In the genomic region with DNA sequence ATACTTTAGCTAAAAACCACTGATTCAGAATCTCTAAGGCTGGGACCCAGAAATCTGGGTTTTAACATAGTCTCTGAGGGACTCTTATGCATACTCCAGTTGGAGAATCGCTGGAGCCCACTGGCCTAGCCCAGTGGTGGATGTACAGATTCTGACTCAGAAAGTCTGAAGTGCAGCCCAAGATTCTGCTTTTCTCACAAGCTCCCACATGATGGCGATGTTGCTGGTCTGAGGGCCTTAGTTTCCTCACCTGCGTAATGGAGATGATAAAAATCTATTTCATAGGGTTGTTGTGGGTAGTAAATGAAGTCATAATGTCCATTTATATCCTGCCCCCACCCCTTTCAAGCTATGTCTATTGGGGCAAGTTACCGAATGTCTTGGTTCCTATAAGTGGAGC, we compare ENCODE assay signal across 8 cellular contexts.
A peak's percentile ranks its signal among the peaks of the same experiment; 100 is the strongest.
DNase-seq lines count a peak whose midpoint lies in the region; ATAC-seq, FAIRE-seq and TF ChIP-seq lines count a peak whose summit lies in the region.

No MANE protein-coding gene starts in this region.

- peak; percentile 56 for TF ChIP-seq CTCF in HFF-Myc (IDR thresholded peaks at IDR 0.05; ENCODE audit: low read depth, low read length, missing control alignments)
- peak; percentile 78 for TF ChIP-seq CTCF in fibroblast of mammary gland (conservative IDR thresholded peaks at IDR 0.05; ENCODE audit: control insufficient read depth, insufficient read depth, low read depth, low read length)

- no peak for ATAC-seq in HG03457 (IDR thresholded peaks at IDR 0.05; ENCODE audit: unreplicated experiment)

- no peak for TF ChIP-seq POLR2A in H54 (IDR thresholded peaks at IDR 0.05; ENCODE audit: low read depth, low read length)

- peak; percentile 8 for DNase-seq in NCI-H1694 (lab: John Stamatoyannopoulos, UW)
- no peak for DNase-seq in NCI-H1694 treated with DMSO at 0.1 percent for 48 hours (lab: John Stamatoyannopoulos, UW)
- no peak for DNase-seq in HFF-Myc (ENCODE audit: extremely low read depth, low read depth)
- DNase-seq in UCSD-AML1 (lab: John Stamatoyannopoulos, UW; ENCODE audit: unreplicated experiment): peak; percentile 18
- DNase-seq in fibroblast of mammary gland (ENCODE audit: low read depth): peak; percentile 66
- DNase-seq in stimulated activated CD4-positive, alpha-beta T cell treated with anti-CD3 and anti-CD28 coated beads, TNF-alpha, amount 100 ng/mL, for 24 hours (ENCODE audit: low read depth in 3 of 3): peak in 2 of 3 experiments; percentile 6 to 22
- DNase-seq in H54 (ENCODE audit: insufficient read length, low spot score): no peak

- H3K4me3 ChIP-seq in HFF-Myc (replicated peaks; ENCODE audit: low read depth, low read length): no peak overlapping the region
- no peak overlapping the region for H3K4me3 ChIP-seq in fibroblast of mammary gland (ENCODE audit: control insufficient read depth, low read depth, low read length)

- no peak for FAIRE-seq in H54 (lab: Jason Lieb, UNC)

Comparison
In these comparisons a context has a peak if more than half of its experiments do, and no peak if none do; other contexts are left out.
1. DNase-seq: peak in NCI-H1694 (single experiment), UCSD-AML1 (single experiment), fibroblast of mammary gland (single experiment) and stimulated activated CD4-positive, alpha-beta T cell treated with anti-CD3 and anti-CD28 coated beads, TNF-alpha, amount 100 ng/mL, for 24 hours (2 of 3); none in NCI-H1694 treated with DMSO at 0.1 percent for 48 hours (single experiment), HFF-Myc (single experiment) and H54 (single experiment).